ENCODE assay signal across 1 cellular context in the genomic region with DNA sequence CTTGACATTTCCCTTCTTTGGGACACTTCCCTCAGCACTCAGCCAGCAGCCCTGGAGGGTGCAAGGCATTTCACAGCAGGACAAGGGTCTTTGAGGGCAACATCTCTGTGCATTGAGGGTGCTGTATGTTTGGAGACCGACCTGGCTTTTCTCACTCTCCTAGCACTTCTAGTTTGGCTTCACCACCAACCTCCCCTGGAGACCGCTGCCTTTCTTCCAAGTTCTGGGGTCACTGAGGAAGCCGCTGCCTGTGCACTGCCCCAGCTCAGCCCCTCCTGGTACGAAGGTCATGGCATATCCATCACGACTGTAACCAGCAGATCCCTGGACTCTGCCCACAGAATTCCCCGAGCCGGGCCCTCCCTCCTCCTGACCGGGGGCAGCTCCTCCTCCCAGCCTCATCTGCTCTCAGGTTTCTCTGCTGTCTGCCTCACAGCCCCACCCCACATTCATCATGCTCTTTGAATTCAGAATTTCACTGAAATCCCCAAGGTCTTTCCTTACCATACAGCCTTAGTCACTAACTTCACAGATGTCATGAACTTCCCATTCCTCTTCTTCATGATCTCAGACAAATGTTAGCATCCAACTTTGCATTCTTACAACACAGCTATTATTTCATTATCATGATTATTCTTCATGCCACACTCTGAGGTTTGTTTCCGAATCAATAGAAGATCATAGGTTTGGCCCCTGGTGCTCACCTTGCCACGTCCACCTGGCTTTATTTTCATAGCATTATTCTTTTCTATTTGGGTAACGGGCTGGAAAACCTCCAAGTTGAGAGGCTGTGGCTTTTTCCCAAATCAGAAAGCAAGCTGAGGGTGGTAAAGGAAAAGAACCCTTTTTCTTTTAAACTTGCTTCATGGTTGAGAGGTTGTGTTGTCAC.
A peak's percentile ranks its signal among the peaks of the same experiment; 100 is the strongest.
TF ChIP-seq lines count a peak whose summit lies in the region.

No MANE protein-coding gene starts in this region.

TF ChIP-seq in HepG2, 621 proteins besides CTCF, POLR2A, EP300 and RAD21 (continued from another document and continues in another):
- TF ChIP-seq, protein P1, sequence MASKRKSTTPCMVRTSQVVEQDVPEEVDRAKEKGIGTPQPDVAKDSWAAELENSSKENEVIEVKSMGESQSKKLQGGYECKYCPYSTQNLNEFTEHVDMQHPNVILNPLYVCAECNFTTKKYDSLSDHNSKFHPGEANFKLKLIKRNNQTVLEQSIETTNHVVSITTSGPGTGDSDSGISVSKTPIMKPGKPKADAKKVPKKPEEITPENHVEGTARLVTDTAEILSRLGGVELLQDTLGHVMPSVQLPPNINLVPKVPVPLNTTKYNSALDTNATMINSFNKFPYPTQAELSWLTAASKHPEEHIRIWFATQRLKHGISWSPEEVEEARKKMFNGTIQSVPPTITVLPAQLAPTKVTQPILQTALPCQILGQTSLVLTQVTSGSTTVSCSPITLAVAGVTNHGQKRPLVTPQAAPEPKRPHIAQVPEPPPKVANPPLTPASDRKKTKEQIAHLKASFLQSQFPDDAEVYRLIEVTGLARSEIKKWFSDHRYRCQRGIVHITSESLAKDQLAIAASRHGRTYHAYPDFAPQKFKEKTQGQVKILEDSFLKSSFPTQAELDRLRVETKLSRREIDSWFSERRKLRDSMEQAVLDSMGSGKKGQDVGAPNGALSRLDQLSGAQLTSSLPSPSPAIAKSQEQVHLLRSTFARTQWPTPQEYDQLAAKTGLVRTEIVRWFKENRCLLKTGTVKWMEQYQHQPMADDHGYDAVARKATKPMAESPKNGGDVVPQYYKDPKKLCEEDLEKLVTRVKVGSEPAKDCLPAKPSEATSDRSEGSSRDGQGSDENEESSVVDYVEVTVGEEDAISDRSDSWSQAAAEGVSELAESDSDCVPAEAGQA (IDR thresholded peaks at IDR 0.05; ENCODE audit: low read depth), result no peak
- TF ChIP-seq, protein P1 (CRISPR knock-in tag; IDR thresholded peaks at IDR 0.05; ENCODE audit: borderline replicate concordance), result no peak
- TF ChIP-seq ZSCAN21 (CRISPR knock-in tag; IDR thresholded peaks at IDR 0.05; ENCODE audit: borderline replicate concordance), result 0 out of 2 replicates have a peak, but pooled peaks have one; percentile 34
- TF ChIP-seq NFYB (CRISPR knock-in tag; IDR thresholded peaks at IDR 0.05), result no peak
- peak; percentile 84 for TF ChIP-seq ZNF317 (CRISPR knock-in tag; IDR thresholded peaks at IDR 0.05)
- peak; percentile 75; the same call in 1 of the 2 replicates for TF ChIP-seq SETDB1 (CRISPR knock-in tag; IDR thresholded peaks at IDR 0.05; ENCODE audit: borderline replicate concordance)
- no peak for TF ChIP-seq TP53 (CRISPR knock-in tag; conservative IDR thresholded peaks at IDR 0.05)
- TF ChIP-seq ZMYM3 (CRISPR knock-in tag; IDR thresholded peaks at IDR 0.05), result peak; percentile 82
- TF ChIP-seq, protein P2, sequence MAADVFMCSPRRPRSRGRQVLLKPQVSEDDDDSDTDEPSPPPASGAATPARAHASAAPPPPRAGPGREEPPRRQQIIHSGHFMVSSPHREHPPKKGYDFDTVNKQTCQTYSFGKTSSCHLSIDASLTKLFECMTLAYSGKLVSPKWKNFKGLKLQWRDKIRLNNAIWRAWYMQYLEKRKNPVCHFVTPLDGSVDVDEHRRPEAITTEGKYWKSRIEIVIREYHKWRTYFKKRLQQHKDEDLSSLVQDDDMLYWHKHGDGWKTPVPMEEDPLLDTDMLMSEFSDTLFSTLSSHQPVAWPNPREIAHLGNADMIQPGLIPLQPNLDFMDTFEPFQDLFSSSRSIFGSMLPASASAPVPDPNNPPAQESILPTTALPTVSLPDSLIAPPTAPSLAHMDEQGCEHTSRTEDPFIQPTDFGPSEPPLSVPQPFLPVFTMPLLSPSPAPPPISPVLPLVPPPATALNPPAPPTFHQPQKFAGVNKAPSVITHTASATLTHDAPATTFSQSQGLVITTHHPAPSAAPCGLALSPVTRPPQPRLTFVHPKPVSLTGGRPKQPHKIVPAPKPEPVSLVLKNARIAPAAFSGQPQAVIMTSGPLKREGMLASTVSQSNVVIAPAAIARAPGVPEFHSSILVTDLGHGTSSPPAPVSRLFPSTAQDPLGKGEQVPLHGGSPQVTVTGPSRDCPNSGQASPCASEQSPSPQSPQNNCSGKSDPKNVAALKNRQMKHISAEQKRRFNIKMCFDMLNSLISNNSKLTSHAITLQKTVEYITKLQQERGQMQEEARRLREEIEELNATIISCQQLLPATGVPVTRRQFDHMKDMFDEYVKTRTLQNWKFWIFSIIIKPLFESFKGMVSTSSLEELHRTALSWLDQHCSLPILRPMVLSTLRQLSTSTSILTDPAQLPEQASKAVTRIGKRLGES (CRISPR knock-in tag; IDR thresholded peaks at IDR 0.05; ENCODE audit: borderline replicate concordance), result no peak
- TF ChIP-seq HDAC2 (CRISPR knock-in tag; IDR thresholded peaks at IDR 0.05), result peak; percentile 62
- TF ChIP-seq ZNF790 (CRISPR knock-in tag; IDR thresholded peaks at IDR 0.05; ENCODE audit: borderline replicate concordance), result no peak
- peak; percentile 84; the same call in 1 of the 2 replicates for TF ChIP-seq MTA1 (CRISPR knock-in tag; IDR thresholded peaks at IDR 0.05; ENCODE audit: borderline replicate concordance)
- TF ChIP-seq, protein P3, sequence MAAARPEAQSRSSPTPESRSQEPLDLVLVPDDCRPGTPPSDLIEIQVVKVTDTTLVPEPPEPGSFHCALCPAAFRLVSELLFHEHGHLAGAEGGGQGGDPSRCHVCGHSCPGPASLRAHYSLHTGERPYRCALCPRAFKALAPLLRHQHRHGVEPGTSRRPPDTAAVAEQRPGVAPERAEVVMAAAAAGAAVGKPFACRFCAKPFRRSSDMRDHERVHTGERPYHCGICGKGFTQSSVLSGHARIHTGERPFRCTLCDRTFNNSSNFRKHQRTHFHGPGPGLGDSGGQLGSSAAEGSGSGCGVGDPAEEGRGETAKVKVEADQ (CRISPR knock-in tag; IDR thresholded peaks at IDR 0.05; ENCODE audit: borderline replicate concordance), result peak; percentile 94
- no peak for TF ChIP-seq KAT7 (CRISPR knock-in tag; IDR thresholded peaks at IDR 0.05; ENCODE audit: borderline replicate concordance)
- TF ChIP-seq HDAC1 (CRISPR knock-in tag; IDR thresholded peaks at IDR 0.05), result peak; percentile 90
- no peak for TF ChIP-seq RFX1 (IDR thresholded peaks at IDR 0.05)
- TF ChIP-seq SYNCRIP (IDR thresholded peaks at IDR 0.05; ENCODE audit: insufficient read depth, low read depth, low read length), result no peak
- TF ChIP-seq NR1H2 (CRISPR knock-in tag; IDR thresholded peaks at IDR 0.05; ENCODE audit: borderline replicate concordance, low read depth), result no peak
- no peak for TF ChIP-seq BRCA1 (CRISPR knock-in tag; IDR thresholded peaks at IDR 0.05)
- TF ChIP-seq ISX (CRISPR knock-in tag; conservative IDR thresholded peaks at IDR 0.05), result no peak
- TF ChIP-seq, protein P4, sequence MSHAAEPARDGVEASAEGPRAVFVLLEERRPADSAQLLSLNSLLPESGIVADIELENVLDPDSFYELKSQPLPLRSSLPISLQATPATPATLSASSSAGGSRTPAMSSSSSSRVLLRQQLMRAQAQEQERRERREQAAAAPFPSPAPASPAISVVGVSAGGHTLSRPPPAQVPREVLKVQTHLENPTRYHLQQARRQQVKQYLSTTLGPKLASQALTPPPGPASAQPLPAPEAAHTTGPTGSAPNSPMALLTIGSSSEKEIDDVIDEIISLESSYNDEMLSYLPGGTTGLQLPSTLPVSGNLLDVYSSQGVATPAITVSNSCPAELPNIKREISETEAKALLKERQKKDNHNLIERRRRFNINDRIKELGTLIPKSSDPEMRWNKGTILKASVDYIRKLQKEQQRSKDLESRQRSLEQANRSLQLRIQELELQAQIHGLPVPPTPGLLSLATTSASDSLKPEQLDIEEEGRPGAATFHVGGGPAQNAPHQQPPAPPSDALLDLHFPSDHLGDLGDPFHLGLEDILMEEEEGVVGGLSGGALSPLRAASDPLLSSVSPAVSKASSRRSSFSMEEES (CRISPR knock-in tag; IDR thresholded peaks at IDR 0.05), result peak; percentile 47
- TF ChIP-seq DMAP1 (CRISPR knock-in tag; IDR thresholded peaks at IDR 0.05), result no peak
- no peak for TF ChIP-seq ZNF34 (CRISPR knock-in tag; IDR thresholded peaks at IDR 0.05; ENCODE audit: borderline replicate concordance)
- TF ChIP-seq ZNF709 (CRISPR knock-in tag; IDR thresholded peaks at IDR 0.05), result peak; percentile 31; the same call in 1 of the 2 replicates
- peak; percentile 11; the same call in 1 of the 2 replicates for TF ChIP-seq MIXL1 (CRISPR knock-in tag; IDR thresholded peaks at IDR 0.05)
- TF ChIP-seq ZNF816 (CRISPR knock-in tag; IDR thresholded peaks at IDR 0.05; ENCODE audit: borderline replicate concordance), result 0 out of 2 replicates have a peak, but pooled peaks have one; percentile 71
- no peak for TF ChIP-seq ZNF570 (CRISPR knock-in tag; IDR thresholded peaks at IDR 0.05; ENCODE audit: borderline replicate concordance)
- TF ChIP-seq, protein P5, sequence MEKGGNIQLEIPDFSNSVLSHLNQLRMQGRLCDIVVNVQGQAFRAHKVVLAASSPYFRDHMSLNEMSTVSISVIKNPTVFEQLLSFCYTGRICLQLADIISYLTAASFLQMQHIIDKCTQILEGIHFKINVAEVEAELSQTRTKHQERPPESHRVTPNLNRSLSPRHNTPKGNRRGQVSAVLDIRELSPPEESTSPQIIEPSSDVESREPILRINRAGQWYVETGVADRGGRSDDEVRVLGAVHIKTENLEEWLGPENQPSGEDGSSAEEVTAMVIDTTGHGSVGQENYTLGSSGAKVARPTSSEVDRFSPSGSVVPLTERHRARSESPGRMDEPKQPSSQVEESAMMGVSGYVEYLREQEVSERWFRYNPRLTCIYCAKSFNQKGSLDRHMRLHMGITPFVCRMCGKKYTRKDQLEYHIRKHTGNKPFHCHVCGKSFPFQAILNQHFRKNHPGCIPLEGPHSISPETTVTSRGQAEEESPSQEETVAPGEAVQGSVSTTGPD (CRISPR knock-in tag; IDR thresholded peaks at IDR 0.05), result peak; percentile 66; the same call in 1 of the 2 replicates
- TF ChIP-seq DR1 (CRISPR knock-in tag; IDR thresholded peaks at IDR 0.05), result no peak
- TF ChIP-seq MTF1 (CRISPR knock-in tag; IDR thresholded peaks at IDR 0.05), result no peak
- no peak for TF ChIP-seq ZNF431 (CRISPR knock-in tag; IDR thresholded peaks at IDR 0.05; ENCODE audit: borderline replicate concordance, low read depth)
- no peak for TF ChIP-seq ZNF776 (CRISPR knock-in tag; IDR thresholded peaks at IDR 0.05)
- peak; percentile 68; the same call in 1 of the 2 replicates for TF ChIP-seq PHF21A (CRISPR knock-in tag; IDR thresholded peaks at IDR 0.05)
- TF ChIP-seq, protein P6, sequence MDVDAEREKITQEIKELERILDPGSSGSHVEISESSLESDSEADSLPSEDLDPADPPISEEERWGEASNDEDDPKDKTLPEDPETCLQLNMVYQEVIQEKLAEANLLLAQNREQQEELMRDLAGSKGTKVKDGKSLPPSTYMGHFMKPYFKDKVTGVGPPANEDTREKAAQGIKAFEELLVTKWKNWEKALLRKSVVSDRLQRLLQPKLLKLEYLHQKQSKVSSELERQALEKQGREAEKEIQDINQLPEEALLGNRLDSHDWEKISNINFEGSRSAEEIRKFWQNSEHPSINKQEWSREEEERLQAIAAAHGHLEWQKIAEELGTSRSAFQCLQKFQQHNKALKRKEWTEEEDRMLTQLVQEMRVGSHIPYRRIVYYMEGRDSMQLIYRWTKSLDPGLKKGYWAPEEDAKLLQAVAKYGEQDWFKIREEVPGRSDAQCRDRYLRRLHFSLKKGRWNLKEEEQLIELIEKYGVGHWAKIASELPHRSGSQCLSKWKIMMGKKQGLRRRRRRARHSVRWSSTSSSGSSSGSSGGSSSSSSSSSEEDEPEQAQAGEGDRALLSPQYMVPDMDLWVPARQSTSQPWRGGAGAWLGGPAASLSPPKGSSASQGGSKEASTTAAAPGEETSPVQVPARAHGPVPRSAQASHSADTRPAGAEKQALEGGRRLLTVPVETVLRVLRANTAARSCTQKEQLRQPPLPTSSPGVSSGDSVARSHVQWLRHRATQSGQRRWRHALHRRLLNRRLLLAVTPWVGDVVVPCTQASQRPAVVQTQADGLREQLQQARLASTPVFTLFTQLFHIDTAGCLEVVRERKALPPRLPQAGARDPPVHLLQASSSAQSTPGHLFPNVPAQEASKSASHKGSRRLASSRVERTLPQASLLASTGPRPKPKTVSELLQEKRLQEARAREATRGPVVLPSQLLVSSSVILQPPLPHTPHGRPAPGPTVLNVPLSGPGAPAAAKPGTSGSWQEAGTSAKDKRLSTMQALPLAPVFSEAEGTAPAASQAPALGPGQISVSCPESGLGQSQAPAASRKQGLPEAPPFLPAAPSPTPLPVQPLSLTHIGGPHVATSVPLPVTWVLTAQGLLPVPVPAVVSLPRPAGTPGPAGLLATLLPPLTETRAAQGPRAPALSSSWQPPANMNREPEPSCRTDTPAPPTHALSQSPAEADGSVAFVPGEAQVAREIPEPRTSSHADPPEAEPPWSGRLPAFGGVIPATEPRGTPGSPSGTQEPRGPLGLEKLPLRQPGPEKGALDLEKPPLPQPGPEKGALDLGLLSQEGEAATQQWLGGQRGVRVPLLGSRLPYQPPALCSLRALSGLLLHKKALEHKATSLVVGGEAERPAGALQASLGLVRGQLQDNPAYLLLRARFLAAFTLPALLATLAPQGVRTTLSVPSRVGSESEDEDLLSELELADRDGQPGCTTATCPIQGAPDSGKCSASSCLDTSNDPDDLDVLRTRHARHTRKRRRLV (CRISPR knock-in tag; IDR thresholded peaks at IDR 0.05), result no peak
- TF ChIP-seq, protein P7, sequence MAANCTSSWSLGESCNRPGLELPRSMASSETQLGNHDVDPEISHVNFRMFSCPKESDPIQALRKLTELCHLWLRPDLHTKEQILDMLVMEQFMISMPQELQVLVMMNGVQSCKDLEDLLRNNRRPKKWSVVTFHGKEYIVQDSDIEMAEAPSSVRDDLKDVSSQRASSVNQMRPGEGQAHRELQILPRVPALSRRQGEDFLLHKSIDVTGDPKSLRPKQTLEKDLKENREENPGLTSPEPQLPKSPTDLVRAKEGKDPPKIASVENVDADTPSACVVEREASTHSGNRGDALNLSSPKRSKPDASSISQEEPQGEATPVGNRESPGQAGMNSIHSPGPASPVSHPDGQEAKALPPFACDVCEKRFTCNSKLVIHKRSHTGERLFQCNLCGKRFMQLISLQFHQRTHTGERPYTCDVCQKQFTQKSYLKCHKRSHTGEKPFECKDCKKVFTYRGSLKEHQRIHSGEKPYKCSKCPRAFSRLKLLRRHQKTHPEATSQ (CRISPR knock-in tag; IDR thresholded peaks at IDR 0.05; ENCODE audit: borderline replicate concordance), result no peak
- peak; percentile 61 for TF ChIP-seq ZNF883 (CRISPR knock-in tag; IDR thresholded peaks at IDR 0.05; ENCODE audit: not compliant biosample characterization)
- no peak for TF ChIP-seq ZZZ3 (CRISPR knock-in tag; IDR thresholded peaks at IDR 0.05; ENCODE audit: borderline replicate concordance)
